In genomic region chr6:35673299-35673666, GRCh38 we compare ENCODE assay signal across 8 cellular contexts. TPM values are rescaled to one million over a fixed set of nuclear protein-coding genes. Genes with fewer than 3 reads are reported as not detected.
DNase-seq lines count a peak whose midpoint lies in the region; ATAC-seq and TF ChIP-seq lines count a peak whose summit lies in the region.
"Not testable (repeated sequence)": the region's sequence is repeated elsewhere in the genome, so short reads cannot be mapped to it uniquely, and the experiment has no call there.

No MANE protein-coding gene starts in this region.

- H3K36me3 Mint-ChIP-seq in CD14-positive monocyte: peaks cover 3 to 12% of the 10 kb centered on the region in 2 donors
- peaks cover 0 to 13% (median 6%) of the 10 kb centered on the region in 3 donors for H3K36me3 Mint-ChIP-seq in CD8-positive, alpha-beta memory T cell
- not testable (repeated sequence) for H3K36me3 Mint-ChIP-seq in T-helper 17 cell (ENCODE audit: low read depth); activated T-cell treated with anti-CD3 and anti-CD28 coated beads, Interleukin-2, amount 50 U/mL, for 72 hours (ENCODE audit: insufficient read depth in 2 of 2); activated naive CD8-positive, alpha-beta T cell treated with anti-CD3 and anti-CD28 coated beads, Interleukin-2, amount 10 ng/mL, durations not matched to agents 7 days and 5 days
- peaks cover 19% of the 10 kb centered on the region for H3K36me3 Mint-ChIP-seq in dendritic cell treated with granulocyte-macrophage colony-stimulating factor and Interleukin-4, amounts not matched to agents 40 ng/mL and 50 ng/mL, for 4 days (ENCODE audit: low read depth)
- peaks cover 0 to 34% (median 12%) of the 10 kb centered on the region in 3 donors for H3K36me3 Mint-ChIP-seq in naive thymus-derived CD8-positive, alpha-beta T cell

- not testable (repeated sequence) for H3K4me3 ChIP-seq in CD8-positive, alpha-beta memory T cell (ENCODE audit: low read length)

- H3K27ac Mint-ChIP-seq in CD14-positive monocyte (peak overlapping the region; percentile 31 to 82 (median 56)), T-helper 17 cell (peak overlapping the region; percentile 86)
- H3K27ac Mint-ChIP-seq in CD8-positive, alpha-beta memory T cell: peak overlapping the region in 7 of 8 donors; percentile 29 to 87 (median 57)
- H3K27ac Mint-ChIP-seq in activated T-cell treated with anti-CD3 and anti-CD28 coated beads, Interleukin-2, amount 50 U/mL, for 72 hours: peak overlapping the region; percentile 93
- peak overlapping the region; percentile 6 for H3K27ac Mint-ChIP-seq in activated naive CD8-positive, alpha-beta T cell treated with anti-CD3 and anti-CD28 coated beads, Interleukin-2, amount 10 ng/mL, durations not matched to agents 7 days and 5 days
- H3K27ac Mint-ChIP-seq in dendritic cell treated with granulocyte-macrophage colony-stimulating factor and Interleukin-4, amounts not matched to agents 40 ng/mL and 50 ng/mL, for 4 days: peak overlapping the region; percentile 58
- peak overlapping the region in 9 of 10 donors; percentile 29 to 94 (median 83) for H3K27ac Mint-ChIP-seq in naive thymus-derived CD8-positive, alpha-beta T cell
- H3K27ac Mint-ChIP-seq in stimulated activated naive CD8-positive, alpha-beta T cell treated with anti-CD3 and anti-CD28 coated beads, Interleukin-15, amount 100 ng/mL, for 72 hours: peak overlapping the region in 1 of 2 donors; percentile 93

- POLR2A ChIA-PET in CD8-positive, alpha-beta memory T cell (lab: Charles Lee): not testable (repeated sequence)
- POLR2A ChIA-PET in activated naive CD8-positive, alpha-beta T cell treated with anti-CD3 and anti-CD28 coated beads, Interleukin-2, amount 10 ng/mL, durations not matched to agents 7 days and 5 days (lab: Charles Lee): interaction anchor here (0.6 to 1.4 kb wide), 5 partner anchors 10 to 72 kb away, joined by 4 to 5 read pairs (median 4); no protein-coding TSS in a partner anchor
- POLR2A ChIA-PET in naive thymus-derived CD8-positive, alpha-beta T cell (lab: Charles Lee): interaction anchor here (1.1 to 2.4 kb wide), 4 partner anchors 8 to 59 kb away, joined by 3 to 9 read pairs (median 6); no protein-coding TSS in a partner anchor

- ATAC-seq in T-helper 17 cell; activated T-cell treated with anti-CD3 and anti-CD28 coated beads, Interleukin-2, amount 50 U/mL, for 72 hours (replicated peaks in 1 of 2); activated naive CD8-positive, alpha-beta T cell treated with anti-CD3 and anti-CD28 coated beads, Interleukin-2, amount 10 ng/mL, durations not matched to agents 7 days and 5 days (ENCODE audit: low read depth); naive thymus-derived CD8-positive, alpha-beta T cell; stimulated activated naive CD8-positive, alpha-beta T cell treated with anti-CD3 and anti-CD28 coated beads, Interleukin-15, amount 100 ng/mL, for 72 hours: not testable (repeated sequence)

- H3K9me3 ChIP-seq in CD8-positive, alpha-beta memory T cell (ENCODE audit: low read length); T-helper 17 cell (ENCODE audit: control insufficient read depth, low read length, poor library complexity, severe bottlenecking): not testable (repeated sequence)

- TF ChIP-seq CTCF in CD14-positive monocyte (IDR thresholded peaks at IDR 0.05): not testable (repeated sequence)

- H3K4me1 Mint-ChIP-seq in CD14-positive monocyte (peaks cover 53% of the 10 kb centered on the region), T-helper 17 cell (peaks cover 51% of the 10 kb centered on the region)
- H3K4me1 Mint-ChIP-seq in CD8-positive, alpha-beta memory T cell: peaks cover 68 to 91% (median 90%) of the 10 kb centered on the region in 3 donors
- peaks cover 88% of the 10 kb centered on the region for H3K4me1 Mint-ChIP-seq in activated T-cell treated with anti-CD3 and anti-CD28 coated beads, Interleukin-2, amount 50 U/mL, for 72 hours (ENCODE audit: low read depth)
- peaks cover 36% of the 10 kb centered on the region for H3K4me1 Mint-ChIP-seq in activated naive CD8-positive, alpha-beta T cell treated with anti-CD3 and anti-CD28 coated beads, Interleukin-2, amount 10 ng/mL, durations not matched to agents 7 days and 5 days
- H3K4me1 Mint-ChIP-seq in dendritic cell treated with granulocyte-macrophage colony-stimulating factor and Interleukin-4, amounts not matched to agents 40 ng/mL and 50 ng/mL, for 4 days (ENCODE audit: low read depth): peaks cover 50% of the 10 kb centered on the region
- peaks cover 27 to 90% (median 75%) of the 10 kb centered on the region in 4 donors for H3K4me1 Mint-ChIP-seq in naive thymus-derived CD8-positive, alpha-beta T cell
- peaks cover 79% of the 10 kb centered on the region for H3K4me1 Mint-ChIP-seq in stimulated activated naive CD8-positive, alpha-beta T cell treated with anti-CD3 and anti-CD28 coated beads, Interleukin-15, amount 100 ng/mL, for 72 hours

- DNase-seq in CD14-positive monocyte (ENCODE audit: low spot score); CD8-positive, alpha-beta memory T cell; T-helper 17 cell; activated T-cell treated with anti-CD3 and anti-CD28 coated beads, Interleukin-2, amount 50 U/mL, for 72 hours; activated naive CD8-positive, alpha-beta T cell treated with anti-CD3 and anti-CD28 coated beads, Interleukin-2, amount 10 ng/mL, durations not matched to agents 7 days and 5 days; naive thymus-derived CD8-positive, alpha-beta T cell; stimulated activated naive CD8-positive, alpha-beta T cell treated with anti-CD3 and anti-CD28 coated beads, Interleukin-15, amount 100 ng/mL, for 72 hours: not testable (repeated sequence)

- peaks cover 81% of the 10 kb centered on the region for H3K4me1 ChIP-seq in CD8-positive, alpha-beta memory T cell (ENCODE audit: insufficient read depth, low read length)

- not testable (repeated sequence) for H3K27me3 ChIP-seq in CD8-positive, alpha-beta memory T cell (ENCODE audit: insufficient read depth, low read length, poor library complexity, severe bottlenecking)

- not testable (repeated sequence) for H3K27me3 Mint-ChIP-seq in CD14-positive monocyte (ENCODE audit: low read depth in 3 of 3); CD8-positive, alpha-beta memory T cell; T-helper 17 cell; activated T-cell treated with anti-CD3 and anti-CD28 coated beads, Interleukin-2, amount 50 U/mL, for 72 hours (ENCODE audit: low read depth); activated naive CD8-positive, alpha-beta T cell treated with anti-CD3 and anti-CD28 coated beads, Interleukin-2, amount 10 ng/mL, durations not matched to agents 7 days and 5 days; dendritic cell treated with granulocyte-macrophage colony-stimulating factor and Interleukin-4, amounts not matched to agents 40 ng/mL and 50 ng/mL, for 4 days; naive thymus-derived CD8-positive, alpha-beta T cell; stimulated activated naive CD8-positive, alpha-beta T cell treated with anti-CD3 and anti-CD28 coated beads, Interleukin-15, amount 100 ng/mL, for 72 hours

- H3K27ac ChIP-seq in CD8-positive, alpha-beta memory T cell (ENCODE audit: low read depth, low read length): not testable (repeated sequence)

- H3K4me3 Mint-ChIP-seq in CD14-positive monocyte; T-helper 17 cell; activated naive CD8-positive, alpha-beta T cell treated with anti-CD3 and anti-CD28 coated beads, Interleukin-2, amount 10 ng/mL, durations not matched to agents 7 days and 5 days; dendritic cell treated with granulocyte-macrophage colony-stimulating factor and Interleukin-4, amounts not matched to agents 40 ng/mL and 50 ng/mL, for 4 days: not testable (repeated sequence)
- peak overlapping the region in 3 of 7 donors; percentile 7 to 54 (median 34) for H3K4me3 Mint-ChIP-seq in CD8-positive, alpha-beta memory T cell
- peak overlapping the region in 1 of 2 donors; percentile 31 for H3K4me3 Mint-ChIP-seq in activated T-cell treated with anti-CD3 and anti-CD28 coated beads, Interleukin-2, amount 50 U/mL, for 72 hours
- H3K4me3 Mint-ChIP-seq in naive thymus-derived CD8-positive, alpha-beta T cell: peak overlapping the region in 7 of 10 donors; percentile 3 to 52 (median 34)
- peak overlapping the region; percentile 8 to 56 for H3K4me3 Mint-ChIP-seq in stimulated activated naive CD8-positive, alpha-beta T cell treated with anti-CD3 and anti-CD28 coated beads, Interleukin-15, amount 100 ng/mL, for 72 hours

- CTCF ChIA-PET in CD8-positive, alpha-beta memory T cell (lab: Charles Lee): interaction anchor here (0.8 to 2.4 kb wide), 6 partner anchors 10 to 63 kb away, joined by 3 to 10 read pairs (median 5); partner anchors contain the start of gene ARMC12

- H3K36me3 ChIP-seq in CD8-positive, alpha-beta memory T cell (ENCODE audit: insufficient read depth, low read length): not testable (repeated sequence)

- intact Hi-C loops in CD14-positive monocyte (cut with micrococcal nuclease): loop anchor here in 1 of 2 donors (10.0 kb wide), 1 partner anchor 68 kb away; no protein-coding TSS in a partner anchor
- intact Hi-C loops in dendritic cell treated with granulocyte-macrophage colony-stimulating factor and Interleukin-4, amounts not matched to agents 40 ng/mL and 50 ng/mL, for 4 days (cut with micrococcal nuclease): not testable (repeated sequence)

- not testable (repeated sequence) for H3K9me3 Mint-ChIP-seq in CD14-positive monocyte; CD8-positive, alpha-beta memory T cell; activated T-cell treated with anti-CD3 and anti-CD28 coated beads, Interleukin-2, amount 50 U/mL, for 72 hours; activated naive CD8-positive, alpha-beta T cell treated with anti-CD3 and anti-CD28 coated beads, Interleukin-2, amount 10 ng/mL, durations not matched to agents 7 days and 5 days; dendritic cell treated with granulocyte-macrophage colony-stimulating factor and Interleukin-4, amounts not matched to agents 40 ng/mL and 50 ng/mL, for 4 days; naive thymus-derived CD8-positive, alpha-beta T cell; stimulated activated naive CD8-positive, alpha-beta T cell treated with anti-CD3 and anti-CD28 coated beads, Interleukin-15, amount 100 ng/mL, for 72 hours

RNA-seq across cellular contexts. Expression of gene FKBP5, which starts 15.4 kb away (rescaled TPM):
- 10 to 100 TPM; 56.9 to 58.5 TPM for polyA plus RNA-seq in CD14-positive monocyte
- total RNA-seq in CD8-positive, alpha-beta memory T cell: 10 to 100 TPM; 55.7 to 58.8 TPM
- polyA plus RNA-seq in CD8-positive, alpha-beta memory T cell: 192 TPM
- 10 to 100 TPM; 53.3 to 60.8 TPM for total RNA-seq in T-helper 17 cell
- 100 to 1,000 TPM; 106 to 120 TPM for total RNA-seq in activated T-cell treated with anti-CD3 and anti-CD28 coated beads, Interleukin-2, amount 50 U/mL, for 72 hours
- total RNA-seq in activated naive CD8-positive, alpha-beta T cell treated with anti-CD3 and anti-CD28 coated beads, Interleukin-2, amount 10 ng/mL, durations not matched to agents 7 days and 5 days: 10 to 100 TPM; 78.6 to 79.8 TPM
- 10 to 100 TPM; 75.4 to 79.1 TPM for total RNA-seq in naive thymus-derived CD8-positive, alpha-beta T cell
- 100 to 1,000 TPM; 108 to 297 (median 154) TPM for polyA plus RNA-seq in naive thymus-derived CD8-positive, alpha-beta T cell
